ENCODE assay signal across 23 cellular contexts in genomic region chr4:80806472-80806871, GRCh38.
DNase-seq lines count a peak whose midpoint lies in the region; FAIRE-seq and TF ChIP-seq lines count a peak whose summit lies in the region.
"Had no signal": no experiment of that assay in that cellular context is flagged by ENCODE, and none has a peak within 500 bp of the region (broad histone marks: within the 10 kb centered on the region; RNA-seq: fewer than 3 reads in every experiment).

No MANE protein-coding gene starts in this region.

- H3K9ac ChIP-seq in astrocyte (ENCODE audit: low read length): no peak overlapping the region

- no peaks in the 10 kb centered on the region for H3K4me1 ChIP-seq in astrocyte (ENCODE audit: insufficient read depth, low read length)

- no peaks in the 10 kb centered on the region for H3K36me3 ChIP-seq in astrocyte (ENCODE audit: insufficient read depth, low read length)

- H3K27me3 ChIP-seq in astrocyte (ENCODE audit: insufficient read depth, low read length): no peaks in the 10 kb centered on the region

- H3K4me3 ChIP-seq in astrocyte (ENCODE audit: insufficient read depth, low read depth, low read length): no peak overlapping the region
- H3K4me3 ChIP-seq: SK-N-MC had no signal

- no peaks in the 10 kb centered on the region for H3K9me3 Mint-ChIP-seq in astrocyte (ENCODE audit: unreplicated experiment)
- H3K9me3 Mint-ChIP-seq: CD8-positive, alpha-beta memory T cell; IgD-negative memory B cell had no signal

- no peaks in the 10 kb centered on the region for H3K9me3 ChIP-seq in astrocyte (ENCODE audit: insufficient read depth, low read depth, low read length)

- H3K4me2 ChIP-seq in astrocyte (ENCODE audit: low read length): no peak overlapping the region

- H3K4me3 Mint-ChIP-seq in astrocyte (ENCODE audit: unreplicated experiment): no peak overlapping the region
- H3K4me3 Mint-ChIP-seq: CD8-positive, alpha-beta memory T cell; IgD-negative memory B cell had no signal

- no peaks in the 10 kb centered on the region for H3K4me1 Mint-ChIP-seq in astrocyte (ENCODE audit: low read depth, unreplicated experiment)
- H3K4me1 Mint-ChIP-seq: IgD-negative memory B cell had no signal

- DNase-seq in NCI-H1417 (lab: John Stamatoyannopoulos, UW) (peak in 2 of 3 experiments; percentile 7 to 50), NCI-H1417 treated with DMSO at 0.1 percent for 48 hours (lab: John Stamatoyannopoulos, UW) (no peak), HT-29 (ENCODE audit: low spot score) (peak; percentile 32), astrocyte (ENCODE audit: low read depth) (no peak), renal cortical epithelial cell (ENCODE audit: low read depth) (peak; percentile 14), superior temporal gyrus (ENCODE audit: extremely low spot score) (no peak)
- no peak for DNase-seq in stimulated activated CD4-positive, alpha-beta T cell treated with anti-CD3 and anti-CD28 coated beads, Interleukin-2, amount 100 ng/mL, for 48 hours
- DNase-seq: CD8-positive, alpha-beta memory T cell; EL; GF-D8; GOT3; Karpas-422; NCI-H146; NCI-H2029 treated with DMSO at 0.1 percent for 48 hours; NCI-H226; NCI-H510A treated with DMSO at 0.1 percent for 48 hours; SHP77 treated with DMSO at 0.1 percent for 48 hours had no signal

- H4K20me1 ChIP-seq in astrocyte (ENCODE audit: insufficient read depth, low read length): no peaks in the 10 kb centered on the region

- no peak for FAIRE-seq in astrocyte (lab: Jason Lieb, UNC)
- FAIRE-seq: GM19239, HTR-8/SVneo had no signal

- TF ChIP-seq CTCF in astrocyte (IDR thresholded peaks at IDR 0.05; ENCODE audit: insufficient read depth, low read depth, low read length): no peak

- H3K36me3 Mint-ChIP-seq in astrocyte (ENCODE audit: low read depth, unreplicated experiment): no peaks in the 10 kb centered on the region
- H3K36me3 Mint-ChIP-seq: CD8-positive, alpha-beta memory T cell; IgD-negative memory B cell had no signal

- no peaks in the 10 kb centered on the region for H3K79me2 ChIP-seq in astrocyte (ENCODE audit: insufficient read depth, low read length)

- H2AFZ ChIP-seq in astrocyte (ENCODE audit: low read depth, low read length): no peak overlapping the region

- H3K27ac ChIP-seq in astrocyte (ENCODE audit: low read depth, low read length): no peak overlapping the region
- H3K27ac ChIP-seq: C4-2B, RWPE1, SK-N-MC had no signal

- H3K27me3 Mint-ChIP-seq in astrocyte (ENCODE audit: low read depth, unreplicated experiment): no peaks in the 10 kb centered on the region
- H3K27me3 Mint-ChIP-seq: IgD-negative memory B cell had no signal

- H3K27ac Mint-ChIP-seq in astrocyte (ENCODE audit: unreplicated experiment): peak overlapping the region; percentile 18
- H3K27ac Mint-ChIP-seq: CD8-positive, alpha-beta memory T cell; IgD-negative memory B cell had no signal

Comparison
In these comparisons a context has a peak if more than half of its experiments do, and no peak if none do; other contexts are left out.
1. DNase-seq: peak in NCI-H1417 (2 of 3), HT-29 (single experiment) and renal cortical epithelial cell (single experiment); none in NCI-H1417 treated with DMSO at 0.1 percent for 48 hours (single experiment), astrocyte (single experiment), stimulated activated CD4-positive, alpha-beta T cell treated with anti-CD3 and anti-CD28 coated beads, Interleukin-2, amount 100 ng/mL, for 48 hours (0 of 2) and superior temporal gyrus (single experiment).